ENCODE assay signal across 32 cellular contexts in the genomic region with DNA sequence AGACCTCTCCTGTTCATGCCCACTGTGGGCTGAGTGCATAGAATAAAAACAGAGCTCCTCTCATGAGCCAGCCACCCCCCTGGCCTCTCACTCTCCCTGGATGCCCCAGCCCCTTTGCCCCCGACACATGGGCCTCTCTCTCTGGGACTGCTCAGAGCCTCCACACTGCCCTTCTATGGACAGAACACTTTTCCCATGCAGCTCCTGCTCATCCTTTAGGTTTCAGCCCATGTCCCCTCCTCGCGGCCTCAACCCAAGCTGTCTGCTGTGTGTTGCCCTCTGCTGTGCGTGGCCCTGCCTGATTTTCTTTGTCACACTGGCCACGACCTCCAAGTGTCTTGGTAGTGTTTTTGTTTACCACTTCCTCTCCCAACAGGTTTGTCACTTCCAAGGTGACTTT. TPM values are rescaled to one million over a fixed set of nuclear protein-coding genes. Genes with fewer than 3 reads are reported as not detected.
DNase-seq lines count a peak whose midpoint lies in the region; TF ChIP-seq lines count a peak whose summit lies in the region.
"Had no signal": no experiment of that assay in that cellular context is flagged by ENCODE, and none has a peak within 500 bp of the region (broad histone marks: within the 10 kb centered on the region; RNA-seq: fewer than 3 reads in every experiment).

No MANE protein-coding gene starts in this region.

- H3K9ac ChIP-seq in GM23248: no peak overlapping the region
- H3K9ac ChIP-seq: KMS-11 had no signal

- H3F3A ChIP-seq in GM23248 (ENCODE audit: insufficient read depth): no peaks in the 10 kb centered on the region

- H3K9me3 Mint-ChIP-seq in brain (peaks cover 4 to 15% (median 9%) of the 10 kb centered on the region in 5 experiments), nephron progenitor cell (peaks cover 10% of the 10 kb centered on the region)
- H3K9me3 Mint-ChIP-seq: activated CD8-positive, alpha-beta T cell treated with anti-CD3 and anti-CD28 coated beads for 36 hours; activated naive CD8-positive, alpha-beta T cell treated with anti-CD3 and anti-CD28 coated beads for 36 hours had no signal

- no peaks in the 10 kb centered on the region for H4K20me1 ChIP-seq in GM23248 (ENCODE audit: insufficient read depth)

- H3K27ac ChIP-seq in GM23248: no peak overlapping the region
- H3K27ac ChIP-seq: ascending aorta, gastrocnemius medialis, KMS-11, pancreas, SJSA1, spleen, upper lobe of left lung had no signal

- H3K4me3 Mint-ChIP-seq in brain (peak overlapping the region in 3 of 5 experiments; percentile 10 to 13 (median 12)), nephron progenitor cell (peak overlapping the region; percentile 11)
- H3K4me3 Mint-ChIP-seq: activated CD8-positive, alpha-beta T cell treated with anti-CD3 and anti-CD28 coated beads for 36 hours; activated naive CD8-positive, alpha-beta T cell treated with anti-CD3 and anti-CD28 coated beads for 36 hours; immature natural killer cell; mesothelial cell of epicardium; naive thymus-derived CD4-positive, alpha-beta T cell had no signal

- no peaks in the 10 kb centered on the region for H3K79me2 ChIP-seq in GM23248 (ENCODE audit: insufficient read depth)

- H2AFZ ChIP-seq in GM23248: no peak overlapping the region

- H3K4me1 Mint-ChIP-seq in brain: peaks cover 66% of the 10 kb centered on the region
- peaks cover 76% of the 10 kb centered on the region for H3K4me1 Mint-ChIP-seq in nephron progenitor cell
- H3K4me1 Mint-ChIP-seq: activated naive CD8-positive, alpha-beta T cell treated with anti-CD3 and anti-CD28 coated beads for 36 hours; naive thymus-derived CD4-positive, alpha-beta T cell had no signal

- H3K4me2 ChIP-seq in GM23248 (ENCODE audit: unreplicated experiment): peak overlapping the region; percentile 53
- H3K4me2 ChIP-seq: KMS-11 had no signal

- H3K27me3 Mint-ChIP-seq in brain (peaks cover 15% of the 10 kb centered on the region), nephron progenitor cell (ENCODE audit: low read depth, poor library complexity) (peaks cover 35% of the 10 kb centered on the region)

- TF ChIP-seq CTCF in BE2C (IDR thresholded peaks at IDR 0.05; ENCODE audit: low read depth, low read length) (no peak), brain (conservative IDR thresholded peaks at IDR 0.05) (no peak), nephron progenitor cell (IDR thresholded peaks at IDR 0.05) (no peak)

- H3K36me3 ChIP-seq in BE2C (no peaks in the 10 kb centered on the region), GM23248 (ENCODE audit: low read depth) (no peaks in the 10 kb centered on the region)
- H3K36me3 ChIP-seq: ascending aorta, gastrocnemius medialis, pancreas, SJSA1, spleen, upper lobe of left lung had no signal

- H3K36me3 Mint-ChIP-seq in brain (no peaks in the 10 kb centered on the region), nephron progenitor cell (ENCODE audit: low read depth) (no peaks in the 10 kb centered on the region)
- H3K36me3 Mint-ChIP-seq: activated naive CD8-positive, alpha-beta T cell treated with anti-CD3 and anti-CD28 coated beads for 36 hours; CD14-positive monocyte; immature natural killer cell; mesothelial cell of epicardium; naive thymus-derived CD4-positive, alpha-beta T cell had no signal

- in situ Hi-C loops in GM23248 (cut with MboI): no loop called here

- H3K4me3 ChIP-seq in BE2C (ENCODE audit: low read depth, low read length) (0 out of 2 replicates have a peak overlapping the region, but pooled peaks have one; percentile 10), GM23248 (no peak overlapping the region)
- H3K4me3 ChIP-seq: ascending aorta, gastrocnemius medialis, pancreas, SJSA1, spleen, upper lobe of left lung had no signal

- H3K4me1 ChIP-seq in BE2C (peaks cover 34% of the 10 kb centered on the region), GM23248 (ENCODE audit: insufficient read depth) (peaks cover 20% of the 10 kb centered on the region)
- H3K4me1 ChIP-seq: pancreas, upper lobe of left lung had no signal

- no peaks in the 10 kb centered on the region for H3K9me3 ChIP-seq in BE2C
- no peaks in the 10 kb centered on the region for H3K9me3 ChIP-seq in GM23248 (ENCODE audit: low read depth)
- H3K9me3 ChIP-seq: ascending aorta, gastrocnemius medialis, pancreas, SJSA1, upper lobe of left lung had no signal

- no peaks in the 10 kb centered on the region for H3K9me2 ChIP-seq in GM23248 (ENCODE audit: insufficient read depth)

- intact Hi-C loops in posterior vena cava (cut with DNase I): no loop called here

- H3K27me3 ChIP-seq in BE2C (no peaks in the 10 kb centered on the region), GM23248 (replicated peaks; ENCODE audit: insufficient read depth) (no peaks in the 10 kb centered on the region; the same call in 1 of the 2 replicates)
- H3K27me3 ChIP-seq: ascending aorta, gastrocnemius medialis, pancreas, SJSA1, upper lobe of left lung had no signal

- WGBS in GM23248 (ENCODE audit: low coverage in 1 of 2, low lambda C conversion rate in 2 of 2, missing lambda C conversion rate in 2 of 2), 2 experiments: 89 to 91% methylated on average over 5 of the region's 5 CpGs

- DNase-seq in BE2C: no peak
- no peak for DNase-seq in GM23248
- no peak for DNase-seq in nephron progenitor cell
- no peak for DNase-seq in T-helper 2 cell
- no peak for DNase-seq in posterior vena cava (ENCODE audit: low spot score)
- DNase-seq in SHP77 treated with DMSO at 0.1 percent for 48 hours (lab: John Stamatoyannopoulos, UW): no peak
- no peak for DNase-seq in RKO (ENCODE audit: low spot score)
- DNase-seq: activated CD4-positive, alpha-beta T cell treated with anti-CD3 and anti-CD28 coated beads for 1 hour; activated CD8-positive, alpha-beta T cell treated with anti-CD3 and anti-CD28 coated beads for 36 hours; activated effector memory CD4-positive, alpha-beta T cell treated with Interleukin-2 at 50 U/mL for 16 hours; activated naive CD8-positive, alpha-beta T cell treated with anti-CD3 and anti-CD28 coated beads for 36 hours; central memory CD4-positive, alpha-beta T cell; dermis blood vessel endothelial cell; DND-41; gastrocnemius medialis; hippocampal formation; immature natural killer cell; naive thymus-derived CD4-positive, alpha-beta T cell; NCI-H1694; NCI-H2171 treated with DMSO at 0.1 percent for 48 hours; right cardiac atrium; spleen had no signal

- H3K27ac Mint-ChIP-seq in brain (peak overlapping the region in 4 of 5 experiments; percentile 13 to 88 (median 59)), nephron progenitor cell (peak overlapping the region; percentile 96)
- H3K27ac Mint-ChIP-seq: activated CD8-positive, alpha-beta T cell treated with anti-CD3 and anti-CD28 coated beads for 36 hours; activated naive CD8-positive, alpha-beta T cell treated with anti-CD3 and anti-CD28 coated beads for 36 hours; immature natural killer cell; naive thymus-derived CD4-positive, alpha-beta T cell had no signal

RNA-seq across cellular contexts. Expression of a gene that starts 20.7 kb away (rescaled TPM):
- polyA plus RNA-seq in BE2C (2012; ENCODE audit: insufficient read depth, insufficient read length, low read depth): not detected
- total RNA-seq in GM23248 (2014; rRNA removed; shearing (Covaris generic)): not detected in 2 replicates
- not detected in 2 replicates for polyA plus RNA-seq in GM23248 (2016; fragmentation: Nextera tagmentation; extraction: Ambion mirVana)
- polyA plus RNA-seq in brain (ENCODE audit: insufficient read depth, low read depth, low replicate concordance): not detected
- total RNA-seq in posterior vena cava: not detected
- total RNA-seq: activated CD8-positive, alpha-beta T cell treated with anti-CD3 and anti-CD28 coated beads for 36 hours; activated naive CD8-positive, alpha-beta T cell treated with anti-CD3 and anti-CD28 coated beads for 36 hours; ascending aorta; dermis blood vessel endothelial cell; gastrocnemius medialis; left lobe of liver; mesothelial cell of epicardium; naive thymus-derived CD4-positive, alpha-beta T cell; pancreas; right cardiac atrium; SJSA1; spleen; T-helper 1 cell treated with Interleukin-12 subunit alpha and Interleukin-12 subunit beta and Interleukin-4 antibody, amounts not matched to agents 30 ng/mL and 1 ng/mL, for 36 hours; upper lobe of left lung had no signal
- polyA plus RNA-seq: CD14-positive monocyte; immature natural killer cell; naive thymus-derived CD4-positive, alpha-beta T cell; pancreas; right cardiac atrium; spleen had no signal
